Comparison of ENCODE assay signal across 15 cellular contexts in genomic region chr17:27299384-27300049, GRCh38. TPM values are rescaled to one million over a fixed set of nuclear protein-coding genes. Genes with fewer than 3 reads are reported as not detected.
DNase-seq lines count a peak whose midpoint lies in the region; ATAC-seq and TF ChIP-seq lines count a peak whose summit lies in the region.
"Had no signal": no experiment of that assay in that cellular context is flagged by ENCODE, and none has a peak within 500 bp of the region (broad histone marks: within the 10 kb centered on the region; RNA-seq: fewer than 3 reads in every experiment).

No MANE protein-coding gene starts in this region.

- intact Hi-C loops in Panc1 (cut with micrococcal nuclease; ENCODE audit: unreplicated experiment): loop anchor here (10.0 kb wide), 1 partner anchor 45 kb away; no protein-coding TSS in a partner anchor
- intact Hi-C loops in esophagus muscularis mucosa (cut with DNase I): no loop called here

- POLR2A ChIA-PET in activated CD4-positive, alpha-beta T cell treated with anti-CD3 and anti-CD28 coated beads, Interleukin-2, amount 10 ng/mL, durations not matched to agents 7 days and 5 days (lab: Charles Lee): no interaction called here
- POLR2A ChIA-PET in Panc1 (lab: Charles Lee): no interaction called here

- H3K27me3 Mint-ChIP-seq in activated CD4-positive, alpha-beta T cell treated with anti-CD3 and anti-CD28 coated beads, Interleukin-2, amount 10 ng/mL, durations not matched to agents 7 days and 5 days: no peaks in the 10 kb centered on the region

- CTCF ChIA-PET in activated CD4-positive, alpha-beta T cell treated with anti-CD3 and anti-CD28 coated beads, Interleukin-2, amount 10 ng/mL, durations not matched to agents 7 days and 5 days (lab: Charles Lee): interaction anchor here (1.5 kb wide), 1 partner anchor 13 kb away, joined by 4 read pairs; no protein-coding TSS in a partner anchor
- CTCF ChIA-PET in Panc1 (lab: Charles Lee): no interaction called here

- BruUV-seq in Panc1 (replicated peaks; lab: Mats Ljungman, UMichigan): TSS peak; percentile 0

- H3K9me3 ChIP-seq in Panc1 (ENCODE audit: control insufficient read depth, insufficient read depth, low read depth, low read length): no peaks in the 10 kb centered on the region
- no peaks in the 10 kb centered on the region for H3K9me3 ChIP-seq in esophagus muscularis mucosa
- H3K9me3 ChIP-seq in thoracic aorta: no peaks in the 10 kb centered on the region

- no peaks in the 10 kb centered on the region for H3K9me3 Mint-ChIP-seq in activated CD4-positive, alpha-beta T cell treated with anti-CD3 and anti-CD28 coated beads, Interleukin-2, amount 10 ng/mL, durations not matched to agents 7 days and 5 days

- no peak for DNase-seq in activated CD4-positive, alpha-beta T cell treated with anti-CD3 and anti-CD28 coated beads, Interleukin-2, amount 10 ng/mL, durations not matched to agents 7 days and 5 days
- no peak for DNase-seq in activated CD4-positive, alpha-beta T cell treated with anti-CD3 and anti-CD28 coated beads for 48 hours
- DNase-seq in Panc1 (ENCODE audit: low read depth, low spot score): no peak
- no peak for DNase-seq in esophagus muscularis mucosa (ENCODE audit: extremely low spot score)
- no peak for DNase-seq in thoracic aorta (ENCODE audit: low spot score)
- DNase-seq in globus pallidus (ENCODE audit: low spot score): no peak
- DNase-seq in Kasumi-1 (lab: John Stamatoyannopoulos, UW): no peak
- DNase-seq: amygdala, cortex of kidney, NCI-H1105, occipital lobe, T-helper 9 cell had no signal

- no peak overlapping the region for H3K27ac ChIP-seq in Panc1 (ENCODE audit: low read length)
- peak overlapping the region in 3 of 4 donors; percentile 28 to 100 (median 99) for H3K27ac ChIP-seq in esophagus muscularis mucosa (replicated peaks in 1 of 4)
- no peak overlapping the region for H3K27ac ChIP-seq in thoracic aorta

- peaks cover 47% of the 10 kb centered on the region for H3K4me1 Mint-ChIP-seq in activated CD4-positive, alpha-beta T cell treated with anti-CD3 and anti-CD28 coated beads, Interleukin-2, amount 10 ng/mL, durations not matched to agents 7 days and 5 days

- H3K4me3 ChIP-seq in Panc1 (ENCODE audit: low read depth in 2 of 2, low read length in 2 of 2): no peak overlapping the region
- no peak overlapping the region for H3K4me3 ChIP-seq in esophagus muscularis mucosa
- peak overlapping the region; percentile 10 for H3K4me3 ChIP-seq in thoracic aorta
- H3K4me3 ChIP-seq: smooth muscle cell had no signal

- peak overlapping the region; percentile 7 for H3K27ac Mint-ChIP-seq in activated CD4-positive, alpha-beta T cell treated with anti-CD3 and anti-CD28 coated beads, Interleukin-2, amount 10 ng/mL, durations not matched to agents 7 days and 5 days

- H3K27me3 ChIP-seq in Panc1 (ENCODE audit: control insufficient read depth, insufficient read depth, low read length): no peaks in the 10 kb centered on the region
- no peaks in the 10 kb centered on the region for H3K27me3 ChIP-seq in esophagus muscularis mucosa
- no peaks in the 10 kb centered on the region for H3K27me3 ChIP-seq in thoracic aorta (replicated peaks; ENCODE audit: insufficient read depth)

- TF ChIP-seq CTCF in Panc1 (IDR thresholded peaks at IDR 0.05): no peak
- TF ChIP-seq CTCF in esophagus muscularis mucosa (IDR thresholded peaks at IDR 0.05): no peak
- TF ChIP-seq CTCF in thoracic aorta (IDR thresholded peaks at IDR 0.05): no peak

- no peak overlapping the region for H3K4me3 Mint-ChIP-seq in activated CD4-positive, alpha-beta T cell treated with anti-CD3 and anti-CD28 coated beads, Interleukin-2, amount 10 ng/mL, durations not matched to agents 7 days and 5 days

- H3K36me3 Mint-ChIP-seq in activated CD4-positive, alpha-beta T cell treated with anti-CD3 and anti-CD28 coated beads, Interleukin-2, amount 10 ng/mL, durations not matched to agents 7 days and 5 days (ENCODE audit: low read depth): peaks cover 27% of the 10 kb centered on the region

- H3K36me3 ChIP-seq in Panc1 (ENCODE audit: control insufficient read depth, insufficient read depth, low read length): no peaks in the 10 kb centered on the region; the same call in 1 of the 2 replicates
- peaks cover 0 to 9% (median 3%) of the 10 kb centered on the region in 4 donors for H3K36me3 ChIP-seq in esophagus muscularis mucosa
- H3K36me3 ChIP-seq in thoracic aorta: no peaks in the 10 kb centered on the region

- no peak for TF ChIP-seq POLR2A in esophagus muscularis mucosa (IDR thresholded peaks at IDR 0.05; ENCODE audit: low read depth)

- H3K4me1 ChIP-seq in Panc1 (ENCODE audit: control insufficient read depth, insufficient read depth, low read length) (peaks cover 15% of the 10 kb centered on the region), esophagus muscularis mucosa (peaks cover 56 to 85% (median 79%) of the 10 kb centered on the region in 4 donors), thoracic aorta (ENCODE audit: control insufficient read depth in 1 of 2, low read depth in 2 of 2) (peaks cover 48 to 75% of the 10 kb centered on the region in 2 donors)

- in situ Hi-C loops in Panc1 (cut with HindIII; ENCODE audit: low pct_unique_long_range_greater_than_20kb, low sequenced_read_pairs): no loop called here

- WGBS in esophagus muscularis mucosa: 78% methylated on average over 5 of the region's 5 CpGs

- no peak for ATAC-seq in Panc1
- ATAC-seq in thoracic aorta (ENCODE audit: insufficient number of reproducible peaks, low FRiP score, low read depth): no peak
- no peak for ATAC-seq in GM19023 (IDR thresholded peaks at IDR 0.05; ENCODE audit: unreplicated experiment)
- ATAC-seq: HepG2 had no signal

- no peak for TF ChIP-seq EP300 in esophagus muscularis mucosa (IDR thresholded peaks at IDR 0.05)

RNA-seq across cellular contexts. Expression of gene WSB1, which starts 5.6 kb away (rescaled TPM):
- total RNA-seq in activated CD4-positive, alpha-beta T cell treated with anti-CD3 and anti-CD28 coated beads, Interleukin-2, amount 10 ng/mL, durations not matched to agents 7 days and 5 days: 100 to 1,000 TPM; 107 to 111 TPM
- 114 TPM for total RNA-seq in Panc1 (2021; ENCODE audit: unreplicated experiment)
- polyA plus RNA-seq in Panc1 (2012; ENCODE audit: insufficient read length): 50.3 TPM
- total RNA-seq in esophagus muscularis mucosa: 100 to 1,000 TPM in 3 of 4 donors, 10 to 100 TPM in 1; 84.1 to 125 (median 118) TPM
- total RNA-seq in thoracic aorta: 100 to 1,000 TPM; 214 to 284 TPM

Comparison
In these comparisons a context has a peak if more than half of its experiments do, and no peak if none do; other contexts are left out.
1. H3K27ac ChIP-seq: peak in esophagus muscularis mucosa (3 of 4); none in Panc1 (single experiment) and thoracic aorta (0 of 2).